ENCODE assay signal across 11 cellular contexts in the genomic region with DNA sequence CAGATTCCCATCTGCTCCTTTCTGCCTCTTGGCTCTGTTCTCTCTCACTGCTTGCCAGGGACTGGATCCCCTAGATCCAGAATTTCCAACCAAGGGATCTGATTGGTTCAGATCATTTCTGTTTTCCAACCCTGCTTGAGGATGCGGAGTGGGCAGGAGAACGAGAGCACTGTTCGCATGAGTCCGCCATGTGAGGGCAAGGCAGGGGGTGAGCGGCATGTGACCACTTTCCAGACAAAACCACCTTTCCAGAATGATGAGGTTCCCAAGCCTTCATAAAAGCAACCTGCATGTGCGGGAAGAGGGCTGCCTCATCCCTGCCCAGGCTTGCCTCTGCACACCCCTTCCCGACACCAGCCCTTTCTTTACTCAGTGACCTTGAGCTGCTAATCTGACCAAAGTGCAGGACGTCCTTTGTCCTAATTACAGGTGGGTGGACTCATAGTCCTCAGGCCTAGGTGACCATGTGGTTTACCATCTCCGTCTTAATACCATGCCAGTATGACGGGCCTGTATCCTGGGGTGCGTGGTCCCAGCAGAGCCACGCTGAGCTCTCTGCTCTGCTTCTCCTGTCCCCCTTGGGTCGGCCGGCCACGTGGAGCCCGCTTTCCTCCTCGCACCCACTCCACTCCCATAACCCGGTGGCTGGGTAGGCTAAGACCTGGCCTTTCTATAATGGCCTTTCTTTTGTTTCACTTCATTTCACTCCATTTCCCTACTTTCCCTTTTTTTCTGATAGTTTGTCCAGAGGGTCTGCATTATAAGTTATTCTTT. TPM values are rescaled to one million over a fixed set of nuclear protein-coding genes. Genes with fewer than 3 reads are reported as not detected.
DNase-seq lines count a peak whose midpoint lies in the region; ATAC-seq and TF ChIP-seq lines count a peak whose summit lies in the region.
"Had no signal": no experiment of that assay in that cellular context is flagged by ENCODE, and none has a peak within 500 bp of the region (broad histone marks: within the 10 kb centered on the region; RNA-seq: fewer than 3 reads in every experiment).

No MANE protein-coding gene starts in this region.

- H3K27ac Mint-ChIP-seq in endodermal cell: peak overlapping the region; percentile 53
- peak overlapping the region; percentile 49 for H3K27ac Mint-ChIP-seq in progenitor cell of endocrine pancreas
- H3K27ac Mint-ChIP-seq in activated CD4-positive, alpha-beta memory T cell treated with anti-CD3 and anti-CD28 coated beads for 36 hours: no peak overlapping the region

- POLR2A ChIA-PET in PC-3 (lab: Charles Lee; ENCODE audit: unreplicated experiment): no interaction called here
- POLR2A ChIA-PET in activated CD4-positive, alpha-beta memory T cell treated with anti-CD3 and anti-CD28 coated beads for 36 hours (lab: Charles Lee): no interaction called here

- H3K9me2 ChIP-seq in PC-3 (replicated peaks; ENCODE audit: low read length): no peaks in the 10 kb centered on the region

- H3K4me1 ChIP-seq in PC-3 (ENCODE audit: insufficient read depth, low read length) (peaks cover 16% of the 10 kb centered on the region), endodermal cell (ENCODE audit: control insufficient read depth, insufficient read depth, low read length) (no peaks in the 10 kb centered on the region)
- H3K4me1 ChIP-seq: BE2C had no signal

- peaks cover 84% of the 10 kb centered on the region for H3K36me3 Mint-ChIP-seq in endodermal cell (ENCODE audit: low read depth)
- H3K36me3 Mint-ChIP-seq in progenitor cell of endocrine pancreas (ENCODE audit: insufficient read depth): peaks cover 60% of the 10 kb centered on the region
- H3K36me3 Mint-ChIP-seq in activated CD4-positive, alpha-beta memory T cell treated with anti-CD3 and anti-CD28 coated beads for 36 hours: peaks cover 59% of the 10 kb centered on the region

- 92 to 93% methylated on average over 18 of the region's 18 CpGs for WGBS in endodermal cell (ENCODE audit: insufficient coverage in 1 of 2, insufficient read length in 1 of 2), 2 experiments

- no peaks in the 10 kb centered on the region for H3K27me3 ChIP-seq in PC-3 (ENCODE audit: low read length)
- no peaks in the 10 kb centered on the region for H3K27me3 ChIP-seq in endodermal cell (ENCODE audit: control insufficient read depth, insufficient read depth, low read length, poor library complexity, severe bottlenecking)
- H3K27me3 ChIP-seq: BE2C had no signal

- H4K20me1 ChIP-seq in PC-3 (ENCODE audit: low read length): no peaks in the 10 kb centered on the region

- H2AFZ ChIP-seq in PC-3 (ENCODE audit: low read length): peak overlapping the region; percentile 25; the same call in 1 of the 2 replicates

- TF ChIP-seq CTCF in C4-2B (conservative IDR thresholded peaks at IDR 0.05) (no peak), PC-3 (conservative IDR thresholded peaks at IDR 0.05; ENCODE audit: low read depth, low read length) (no peak), endodermal cell (conservative IDR thresholded peaks at IDR 0.05) (no peak), progenitor cell of endocrine pancreas (IDR thresholded peaks at IDR 0.05; ENCODE audit: unreplicated experiment) (no peak)

- H3K79me2 ChIP-seq in PC-3 (ENCODE audit: low read length): no peaks in the 10 kb centered on the region

- H3K4me3 Mint-ChIP-seq in endodermal cell (no peak overlapping the region), progenitor cell of endocrine pancreas (ENCODE audit: low read depth) (no peak overlapping the region)
- H3K4me3 Mint-ChIP-seq in activated CD4-positive, alpha-beta memory T cell treated with anti-CD3 and anti-CD28 coated beads for 36 hours: no peak overlapping the region

- intact Hi-C loops in PC-3 (cut with micrococcal nuclease): loop anchor here (1.0 kb wide), 1 partner anchor 39 kb away; no protein-coding TSS in a partner anchor
- intact Hi-C loops in activated CD4-positive, alpha-beta memory T cell treated with anti-CD3 and anti-CD28 coated beads for 36 hours (cut with micrococcal nuclease): no loop called here

- H3K4me3 ChIP-seq in PC-3 (ENCODE audit: low read length): no peak overlapping the region
- no peak overlapping the region for H3K4me3 ChIP-seq in endodermal cell (ENCODE audit: low read length)

- 0 out of 2 replicates have a peak overlapping the region, but pooled peaks have one; percentile 9 for H3K4me2 ChIP-seq in PC-3 (ENCODE audit: low read length)

- H3K27me3 Mint-ChIP-seq in endodermal cell (ENCODE audit: insufficient read depth) (no peaks in the 10 kb centered on the region), progenitor cell of endocrine pancreas (no peaks in the 10 kb centered on the region)
- H3K27me3 Mint-ChIP-seq in activated CD4-positive, alpha-beta memory T cell treated with anti-CD3 and anti-CD28 coated beads for 36 hours: no peaks in the 10 kb centered on the region

- peaks cover 38% of the 10 kb centered on the region for H3K9me3 Mint-ChIP-seq in endodermal cell
- H3K9me3 Mint-ChIP-seq in progenitor cell of endocrine pancreas (ENCODE audit: low read depth): peaks cover 24% of the 10 kb centered on the region
- H3K9me3 Mint-ChIP-seq in activated CD4-positive, alpha-beta memory T cell treated with anti-CD3 and anti-CD28 coated beads for 36 hours: peaks cover 27% of the 10 kb centered on the region

- CTCF ChIA-PET in PC-3 (lab: Charles Lee): no interaction called here
- CTCF ChIA-PET in activated CD4-positive, alpha-beta memory T cell treated with anti-CD3 and anti-CD28 coated beads for 36 hours (lab: Charles Lee): no interaction called here

- BruUV-seq in PC-3 (replicated peaks; lab: Mats Ljungman, UMichigan): no TSS peak

- H3K9ac ChIP-seq in PC-3 (ENCODE audit: low read length) (no peak overlapping the region; the same call in 1 of the 2 replicates), endodermal cell (ENCODE audit: extremely low read depth, low read length, poor library complexity, severe bottlenecking) (no peak overlapping the region)

- H3K36me3 ChIP-seq in PC-3 (ENCODE audit: low read depth, low read length) (peaks cover 55% of the 10 kb centered on the region), endodermal cell (ENCODE audit: control insufficient read depth, insufficient read depth, low read length) (peaks cover 52% of the 10 kb centered on the region)
- H3K36me3 ChIP-seq: BE2C had no signal

- H3K27ac ChIP-seq in C4-2B (peak overlapping the region; percentile 10; the same call in 1 of the 2 replicates), PC-3 (ENCODE audit: low read length) (peak overlapping the region; percentile 61), endodermal cell (ENCODE audit: low read depth, low read length) (peak overlapping the region; percentile 17)

- DNase-seq in PC-3 (no peak), endodermal cell (no peak), progenitor cell of endocrine pancreas (ENCODE audit: low spot score, unreplicated experiment) (no peak), HT-29 (ENCODE audit: low spot score) (no peak)
- DNase-seq in activated CD4-positive, alpha-beta memory T cell treated with anti-CD3 and anti-CD28 coated beads for 36 hours: no peak
- DNase-seq: BE2C, NCI-H1436, NCI-H2081, NCI-H524 had no signal

- peaks cover 4% of the 10 kb centered on the region for H3F3A ChIP-seq in PC-3 (ENCODE audit: low read length, unreplicated experiment)

- no peak for ATAC-seq in PC-3
- no peak for ATAC-seq in HG03175 (IDR thresholded peaks at IDR 0.05; ENCODE audit: unreplicated experiment)

- H3K4me1 Mint-ChIP-seq in endodermal cell (no peaks in the 10 kb centered on the region), progenitor cell of endocrine pancreas (ENCODE audit: low read depth) (no peaks in the 10 kb centered on the region)
- peaks cover 4% of the 10 kb centered on the region for H3K4me1 Mint-ChIP-seq in activated CD4-positive, alpha-beta memory T cell treated with anti-CD3 and anti-CD28 coated beads for 36 hours (ENCODE audit: low read depth)

- H3K9me3 ChIP-seq in PC-3 (ENCODE audit: low read length) (0 out of 2 replicates have a peak, but pooled peaks cover 5% of the 10 kb centered on the region), endodermal cell (ENCODE audit: control insufficient read depth, low read length) (peaks cover 33% of the 10 kb centered on the region)
- H3K9me3 ChIP-seq: BE2C had no signal

RNA-seq across cellular contexts. Expression of a gene that starts 14.4 kb away (rescaled TPM):
- total RNA-seq in PC-3 (2014; rRNA removed) (21.5 and 26.8 TPM in 2 replicates), endodermal cell (100 to 1,000 TPM in 1 of 2 donors, 10 to 100 TPM in 1; 50.8 to 199 TPM), progenitor cell of endocrine pancreas (41.3 and 45.8 TPM in 2 replicates)
- 46.8 TPM for polyA plus RNA-seq in endodermal cell (2013, experiment 1 of 2)
- polyA plus RNA-seq in endodermal cell (2013, experiment 2 of 2): 40.7 TPM
- total RNA-seq in activated CD4-positive, alpha-beta memory T cell treated with anti-CD3 and anti-CD28 coated beads for 36 hours: 10 to 100 TPM; 36.1 to 38.9 TPM
- 24.4 and 28.5 TPM in 2 replicates for total RNA-seq in HT-29 (2014; rRNA removed; shearing (Covaris generic))

RNA-seq across cellular contexts. Expression of a gene that starts 42.7 kb away (rescaled TPM):
- total RNA-seq in PC-3 (2014; rRNA removed): 119 and 140 TPM in 2 replicates
- 100 to 1,000 TPM; 128 to 150 TPM for total RNA-seq in endodermal cell
- polyA plus RNA-seq in endodermal cell (2013, experiment 1 of 2): 39.0 TPM
- 39.4 TPM for polyA plus RNA-seq in endodermal cell (2013, experiment 2 of 2)
- total RNA-seq in progenitor cell of endocrine pancreas: 220 and 226 TPM in 2 replicates
- total RNA-seq in activated CD4-positive, alpha-beta memory T cell treated with anti-CD3 and anti-CD28 coated beads for 36 hours: 10 to 100 TPM; 59.0 to 64.7 TPM
- 68.0 and 74.6 TPM in 2 replicates for total RNA-seq in HT-29 (2014; rRNA removed; shearing (Covaris generic))

RNA-seq across cellular contexts. Expression of a gene that starts 54.2 kb away (rescaled TPM):
- total RNA-seq in PC-3 (2014; rRNA removed): 14.5 and 17.7 TPM in 2 replicates
- 10 to 100 TPM; 10.2 to 18.7 TPM for total RNA-seq in endodermal cell
- polyA plus RNA-seq in endodermal cell (2013, experiment 1 of 2): 10.6 TPM
- polyA plus RNA-seq in endodermal cell (2013, experiment 2 of 2): 10.9 TPM
- total RNA-seq in progenitor cell of endocrine pancreas: 15.1 and 15.5 TPM in 2 replicates
- total RNA-seq in activated CD4-positive, alpha-beta memory T cell treated with anti-CD3 and anti-CD28 coated beads for 36 hours: 10 to 100 TPM; 18.5 to 18.6 TPM
- total RNA-seq in HT-29 (2014; rRNA removed; shearing (Covaris generic)): 11.7 and 12.6 TPM in 2 replicates

Comparison
In these comparisons a context has a peak if more than half of its experiments do, and no peak if none do; other contexts are left out.
1. H3K27ac ChIP-seq: peak in every context shown above with its lines; median percentile 61 in PC-3; 17 in endodermal cell; 10 in C4-2B.